Comparison of ENCODE assay signal across 23 cellular contexts in genomic region chr12:59158066-59158465, GRCh38.
"Had no signal": no experiment of that assay in that cellular context is flagged by ENCODE, and none has a peak within 500 bp of the region (broad histone marks: within the 10 kb centered on the region; RNA-seq: fewer than 3 reads in every experiment).

No MANE protein-coding gene starts in this region.

- H3K4me3 ChIP-seq: left ventricle myocardium inferior, lung, mucosa of descending colon, right atrium auricular region, right lobe of liver, smooth muscle cell, suprapubic skin, thoracic aorta, tibial artery, upper lobe of right lung had no signal

- ATAC-seq: mucosa of descending colon; naive thymus-derived CD4-positive, alpha-beta T cell; natural killer cell treated with Interleukin-12 subunit alpha and Interleukin-12 subunit beta and Interleukin-15 and Interleukin-18, amount 100 ng/mL, for 72 hours; right lobe of liver; upper lobe of right lung had no signal

- FAIRE-seq: urothelium cell line had no signal

- H3K27ac ChIP-seq: left ventricle myocardium inferior, right atrium auricular region, right lobe of liver, suprapubic skin, thoracic aorta, tibial artery, upper lobe of right lung had no signal

- H3K27me3 ChIP-seq: right atrium auricular region, right lobe of liver, suprapubic skin, tibial artery, upper lobe of right lung had no signal

- H3K27ac Mint-ChIP-seq: naive thymus-derived CD4-positive, alpha-beta T cell; natural killer cell treated with Interleukin-12 subunit alpha and Interleukin-12 subunit beta and Interleukin-15 and Interleukin-18, amount 100 ng/mL, for 72 hours; progenitor cell of endocrine pancreas; stimulated activated naive CD8-positive, alpha-beta T cell treated with anti-CD3 and anti-CD28 coated beads, Interleukin-15, Interleukin-2, amounts not matched to agents 100 ng/mL and 50 ng/mL, for 24 hours had no signal

- H3K4me3 Mint-ChIP-seq: naive thymus-derived CD4-positive, alpha-beta T cell; natural killer cell treated with Interleukin-12 subunit alpha and Interleukin-12 subunit beta and Interleukin-15 and Interleukin-18, amount 100 ng/mL, for 72 hours; stimulated activated naive CD8-positive, alpha-beta T cell treated with anti-CD3 and anti-CD28 coated beads, Interleukin-15, Interleukin-2, amounts not matched to agents 100 ng/mL and 50 ng/mL, for 24 hours had no signal

- DNase-seq: hippocampal formation; islet precursor cell; left ventricle myocardium inferior; midbrain; mucosa of descending colon; naive thymus-derived CD4-positive, alpha-beta T cell; nucleus accumbens; right lobe of liver; stimulated activated CD4-positive, alpha-beta T cell treated with anti-CD3 and anti-CD28 coated beads, Interleukin-1b, Interleukin-23, amount 100 ng/mL, for 48 hours; stimulated activated CD4-positive, alpha-beta T cell treated with anti-CD3 and anti-CD28 coated beads, Interleukin-2, amount 100 ng/mL, for 48 hours; stimulated activated naive CD4-positive, alpha-beta T cell; tibial artery; trophoblast cell; upper lobe of right lung had no signal

- H3K4me2 ChIP-seq: smooth muscle cell had no signal

- H3K36me3 Mint-ChIP-seq: naive thymus-derived CD4-positive, alpha-beta T cell; natural killer cell treated with Interleukin-12 subunit alpha and Interleukin-12 subunit beta and Interleukin-15 and Interleukin-18, amount 100 ng/mL, for 72 hours had no signal

- H3K36me3 ChIP-seq: left ventricle myocardium inferior, right atrium auricular region, right lobe of liver, suprapubic skin, thoracic aorta, tibial artery, upper lobe of right lung had no signal

- H3K27me3 Mint-ChIP-seq: naive thymus-derived CD4-positive, alpha-beta T cell; natural killer cell treated with Interleukin-12 subunit alpha and Interleukin-12 subunit beta and Interleukin-15 and Interleukin-18, amount 100 ng/mL, for 72 hours; progenitor cell of endocrine pancreas; stimulated activated naive CD8-positive, alpha-beta T cell treated with anti-CD3 and anti-CD28 coated beads, Interleukin-15, Interleukin-2, amounts not matched to agents 100 ng/mL and 50 ng/mL, for 24 hours had no signal

- H3K4me1 ChIP-seq: left ventricle myocardium inferior, right atrium auricular region, right lobe of liver, suprapubic skin, tibial artery, upper lobe of right lung had no signal

- H3K9me3 ChIP-seq: mucosa of descending colon, right atrium auricular region, right lobe of liver, suprapubic skin, thoracic aorta, upper lobe of right lung had no signal
